In genomic region chr3:71500696-71501095, GRCh38 we compare ENCODE assay signal across 30 cellular contexts.
DNase-seq lines count a peak whose midpoint lies in the region; ATAC-seq and TF ChIP-seq lines count a peak whose summit lies in the region.
"Had no signal": no experiment of that assay in that cellular context is flagged by ENCODE, and none has a peak within 500 bp of the region (broad histone marks: within the 10 kb centered on the region; RNA-seq: fewer than 3 reads in every experiment).

No MANE protein-coding gene starts in this region.

- no peak for DNase-seq in activated T-cell treated with anti-CD3 and anti-CD28 coated beads, Interleukin-2, amount 50 U/mL, for 24 hours
- no peak for DNase-seq in activated T-cell treated with anti-CD3 and anti-CD28 coated beads, Interleukin-2, amount 50 U/mL, for 1 hour
- no peak for DNase-seq in WTC11 (ENCODE audit: low spot score)
- DNase-seq in kidney tubule cell (ENCODE audit: low spot score), result peak; percentile 75
- no peak for DNase-seq in stimulated activated naive B cell treated with anti-CD40 and anti-IgM and Interleukin-4, amounts not matched to agents 10 μg/mL and 1 μg/mL and 100 μg/mL, for 72 hours
- no peak for DNase-seq in ovary
- no peak for DNase-seq in NCI-H748 treated with DMSO at 0.1 percent for 48 hours (lab: John Stamatoyannopoulos, UW)
- DNase-seq in A172 (ENCODE audit: low spot score), result no peak
- DNase-seq: 8988T; activated CD4-positive, alpha-beta T cell treated with anti-CD3 and anti-CD28 coated beads, Interleukin-2, amount 10 ng/mL, durations not matched to agents 7 days and 5 days; activated CD8-positive, alpha-beta memory T cell treated with anti-CD3 and anti-CD28 coated beads, Interleukin-2, amount 10 ng/mL, durations not matched to agents 7 days and 5 days; AML-193; Caco-2; cerebellar nuclear complex; GDM1; NCI-H1105; NCI-H1930; NCI-H524 treated with DMSO at 0.1 percent for 48 hours; NK-92 treated with Interleukin-12 subunit alpha and Interleukin-12 subunit beta, amount 100 ng/mL, for 24 hours; PC-9; Right ventricle myocardium superior; sigmoid colon; stimulated activated CD4-positive, alpha-beta T cell treated with anti-CD3 and anti-CD28 coated beads, Interleukin-4, amount 100 ng/mL, for 24 hours; stimulated activated naive CD4-positive, alpha-beta T cell; testis; uterus had no signal

- H3K27ac ChIP-seq in ovary, result no peak overlapping the region
- H3K27ac ChIP-seq: epithelial cell of prostate, neural progenitor cell, PC-9, sigmoid colon, testis, uterus had no signal

- TF ChIP-seq POLR2A in ovary (IDR thresholded peaks at IDR 0.05), result no peak

- H3K9me3 ChIP-seq in ovary, result no peaks in the 10 kb centered on the region
- H3K9me3 ChIP-seq: Caco-2, sigmoid colon, testis, uterus had no signal

- H3K9me3 Mint-ChIP-seq in activated T-cell treated with anti-CD3 and anti-CD28 coated beads, Interleukin-2, amount 50 U/mL, for 24 hours, result peaks cover 6% of the 10 kb centered on the region
- no peaks in the 10 kb centered on the region for H3K9me3 Mint-ChIP-seq in WTC11
- peaks cover 0 to 4% of the 10 kb centered on the region in 2 donors for H3K9me3 Mint-ChIP-seq in stimulated activated naive B cell treated with anti-CD40 and anti-IgM and Interleukin-4, amounts not matched to agents 10 μg/mL and 1 μg/mL and 100 μg/mL, for 72 hours
- H3K9me3 Mint-ChIP-seq: neural progenitor cell had no signal

- H3K4me1 ChIP-seq in ovary (ENCODE audit: insufficient read depth), result peaks cover 17% of the 10 kb centered on the region
- H3K4me1 ChIP-seq: uterus had no signal

- 96 to 97% (median 96%) methylated on average over 6 of the region's 6 CpGs for WGBS in ovary, 3 donors

- POLR2A ChIA-PET in WTC11 (lab: Charles Lee), result no interaction called here

- no peak overlapping the region for H3K4me3 ChIP-seq in ovary
- H3K4me3 ChIP-seq: neural progenitor cell, PC-9, sigmoid colon, testis, uterus had no signal

- CTCF ChIA-PET in WTC11 (lab: Charles Lee), result no interaction called here

- no peaks in the 10 kb centered on the region for H3K27me3 ChIP-seq in ovary
- H3K27me3 ChIP-seq: neural progenitor cell, sigmoid colon, testis, uterus had no signal

- peaks cover 83% of the 10 kb centered on the region for H3K4me1 Mint-ChIP-seq in activated T-cell treated with anti-CD3 and anti-CD28 coated beads, Interleukin-2, amount 50 U/mL, for 24 hours (ENCODE audit: low read depth)
- H3K4me1 Mint-ChIP-seq in WTC11, result peaks cover 50% of the 10 kb centered on the region
- H3K4me1 Mint-ChIP-seq in stimulated activated naive B cell treated with anti-CD40 and anti-IgM and Interleukin-4, amounts not matched to agents 10 μg/mL and 1 μg/mL and 100 μg/mL, for 72 hours, result peaks cover 45 to 84% of the 10 kb centered on the region in 2 donors

- peak overlapping the region; percentile 48 for H3K27ac Mint-ChIP-seq in activated T-cell treated with anti-CD3 and anti-CD28 coated beads, Interleukin-2, amount 50 U/mL, for 24 hours
- H3K27ac Mint-ChIP-seq in WTC11, result peak overlapping the region; percentile 16
- H3K27ac Mint-ChIP-seq in stimulated activated naive B cell treated with anti-CD40 and anti-IgM and Interleukin-4, amounts not matched to agents 10 μg/mL and 1 μg/mL and 100 μg/mL, for 72 hours, result peak overlapping the region; percentile 1
- H3K27ac Mint-ChIP-seq: activated CD4-positive, alpha-beta T cell treated with anti-CD3 and anti-CD28 coated beads, Interleukin-2, amount 10 ng/mL, durations not matched to agents 7 days and 5 days; activated CD8-positive, alpha-beta memory T cell treated with anti-CD3 and anti-CD28 coated beads, Interleukin-2, amount 10 ng/mL, durations not matched to agents 7 days and 5 days; activated naive CD4-positive, alpha-beta T cell treated with anti-CD3 and anti-CD28 coated beads, Interleukin-2, amount 50 U/mL, for 72 hours; neural progenitor cell; progenitor cell of endocrine pancreas had no signal

- no peak for ATAC-seq in WTC11
- ATAC-seq in stimulated activated naive B cell treated with anti-CD40 and anti-IgM and Interleukin-4, amounts not matched to agents 10 μg/mL and 1 μg/mL and 100 μg/mL, for 72 hours (replicated peaks), result no peak
- ATAC-seq: activated CD8-positive, alpha-beta memory T cell treated with anti-CD3 and anti-CD28 coated beads, Interleukin-2, amount 10 ng/mL, durations not matched to agents 7 days and 5 days; activated naive CD4-positive, alpha-beta T cell treated with anti-CD3 and anti-CD28 coated beads, Interleukin-2, amount 50 U/mL, for 72 hours had no signal

- H3K36me3 Mint-ChIP-seq in activated T-cell treated with anti-CD3 and anti-CD28 coated beads, Interleukin-2, amount 50 U/mL, for 24 hours (ENCODE audit: low read depth), result peaks cover 17% of the 10 kb centered on the region
- no peaks in the 10 kb centered on the region for H3K36me3 Mint-ChIP-seq in WTC11
- peaks cover 13 to 34% of the 10 kb centered on the region in 2 donors for H3K36me3 Mint-ChIP-seq in stimulated activated naive B cell treated with anti-CD40 and anti-IgM and Interleukin-4, amounts not matched to agents 10 μg/mL and 1 μg/mL and 100 μg/mL, for 72 hours

- intact Hi-C loops in ovary (cut with DNase I), result no loop called here

- H3K4me3 Mint-ChIP-seq in activated T-cell treated with anti-CD3 and anti-CD28 coated beads, Interleukin-2, amount 50 U/mL, for 24 hours, result no peak overlapping the region
- no peak overlapping the region for H3K4me3 Mint-ChIP-seq in WTC11
- no peak overlapping the region for H3K4me3 Mint-ChIP-seq in stimulated activated naive B cell treated with anti-CD40 and anti-IgM and Interleukin-4, amounts not matched to agents 10 μg/mL and 1 μg/mL and 100 μg/mL, for 72 hours
- H3K4me3 Mint-ChIP-seq: activated CD4-positive, alpha-beta T cell treated with anti-CD3 and anti-CD28 coated beads, Interleukin-2, amount 10 ng/mL, durations not matched to agents 7 days and 5 days; activated CD8-positive, alpha-beta memory T cell treated with anti-CD3 and anti-CD28 coated beads, Interleukin-2, amount 10 ng/mL, durations not matched to agents 7 days and 5 days; neural progenitor cell had no signal

- TF ChIP-seq CTCF in WTC11 (IDR thresholded peaks at IDR 0.05) (no peak), ovary (IDR thresholded peaks at IDR 0.05) (no peak)

- TF ChIP-seq EP300 in ovary (IDR thresholded peaks at IDR 0.05), result no peak

- H3K36me3 ChIP-seq in ovary, result no peaks in the 10 kb centered on the region
- H3K36me3 ChIP-seq: neural progenitor cell, sigmoid colon, uterus had no signal

- H3K27me3 Mint-ChIP-seq in activated T-cell treated with anti-CD3 and anti-CD28 coated beads, Interleukin-2, amount 50 U/mL, for 24 hours, result no peaks in the 10 kb centered on the region
- no peaks in the 10 kb centered on the region for H3K27me3 Mint-ChIP-seq in WTC11 (ENCODE audit: low read depth)
- H3K27me3 Mint-ChIP-seq in stimulated activated naive B cell treated with anti-CD40 and anti-IgM and Interleukin-4, amounts not matched to agents 10 μg/mL and 1 μg/mL and 100 μg/mL, for 72 hours, result no peaks in the 10 kb centered on the region
- H3K27me3 Mint-ChIP-seq: activated CD8-positive, alpha-beta memory T cell treated with anti-CD3 and anti-CD28 coated beads, Interleukin-2, amount 10 ng/mL, durations not matched to agents 7 days and 5 days; progenitor cell of endocrine pancreas had no signal

TF ChIP-seq in WTC11, 78 proteins besides CTCF, POLR2A, EP300 and RAD21 (continues in another document):
- TF ChIP-seq ZNF281 (CRISPR knock-in tag; IDR thresholded peaks at IDR 0.05) (no peak), MYBL2 (CRISPR knock-in tag; IDR thresholded peaks at IDR 0.05) (no peak), RORB (CRISPR knock-in tag; IDR thresholded peaks at IDR 0.05) (no peak), ZNF219 (CRISPR knock-in tag; IDR thresholded peaks at IDR 0.05; ENCODE audit: borderline replicate concordance) (no peak), OVOL2 (CRISPR knock-in tag; IDR thresholded peaks at IDR 0.05; ENCODE audit: borderline replicate concordance) (no peak), SMAD3 (CRISPR knock-in tag; IDR thresholded peaks at IDR 0.05; ENCODE audit: borderline replicate concordance) (no peak), HMGXB4 (CRISPR knock-in tag; IDR thresholded peaks at IDR 0.05) (no peak), TCF7 (CRISPR knock-in tag; IDR thresholded peaks at IDR 0.05; ENCODE audit: low read depth) (no peak)
